Comparison of ENCODE assay signal across 14 cellular contexts in genomic region chr17:7176107-7176851, GRCh38. TPM values are rescaled to one million over a fixed set of nuclear protein-coding genes. Genes with fewer than 3 reads are reported as not detected.
A peak's percentile ranks its signal among the peaks of the same experiment; 100 is the strongest.
DNase-seq lines count a peak whose midpoint lies in the region; ATAC-seq, FAIRE-seq and TF ChIP-seq lines count a peak whose summit lies in the region.
"Had no signal": no experiment of that assay in that cellular context is flagged by ENCODE, and none has a peak within 500 bp of the region (broad histone marks: within the 10 kb centered on the region; RNA-seq: fewer than 3 reads in every experiment).

No MANE protein-coding gene starts in this region.

- H3K9me3 ChIP-seq in HEK293 (ENCODE audit: control insufficient read depth, insufficient read depth, low read depth, low read length) (no peaks in the 10 kb centered on the region), HepG2 (ENCODE audit: low read length) (no peaks in the 10 kb centered on the region), trophoblast cell (ENCODE audit: insufficient read depth, low read depth, low read length) (peaks cover 9% of the 10 kb centered on the region), sigmoid colon (no peaks in the 10 kb centered on the region)

- POLR2A ChIA-PET in HEK293 (lab: Yijun Ruan, JAX) (interaction anchor here (2.0 kb wide), 1 partner anchor 130 kb away, joined by 14 read pairs; no protein-coding TSS in a partner anchor), HepG2 (lab: Yijun Ruan, JAX) (interaction anchor here (1.2 to 4.4 kb wide), 9 partner anchors 8 to 130 kb away, joined by 4 to 76 read pairs (median 25); partner anchors contain the start of genes ACADVL and DLG4)

- H3K9me3 Mint-ChIP-seq in chondrocyte (ENCODE audit: low read depth) (no peaks in the 10 kb centered on the region), HFFc6 (no peaks in the 10 kb centered on the region)

- no peak overlapping the region for H3K4ac ChIP-seq in trophoblast cell (ENCODE audit: low read depth, low read length)

- H3K4me1 ChIP-seq in HEK293 (ENCODE audit: control insufficient read depth, insufficient read depth, low read length) (peaks cover 8% of the 10 kb centered on the region), HepG2 (ENCODE audit: insufficient read depth, low read length) (peaks cover 56% of the 10 kb centered on the region), trophoblast cell (ENCODE audit: control insufficient read depth in 1 of 2, insufficient read depth in 2 of 2, low read length in 2 of 2) (peaks cover 4 to 15% of the 10 kb centered on the region in 2 experiments), sigmoid colon (peaks cover 0 to 18% (median 16%) of the 10 kb centered on the region in 4 donors)

- peak overlapping the region; percentile 0 for H3K23ac ChIP-seq in trophoblast cell (ENCODE audit: low read length)

- H2BK5ac ChIP-seq in trophoblast cell (ENCODE audit: low read depth, low read length, poor library complexity) = no peak overlapping the region

- H3K27me3 Mint-ChIP-seq in chondrocyte (ENCODE audit: low read depth) = no peaks in the 10 kb centered on the region
- H3K27me3 Mint-ChIP-seq in HFFc6 (ENCODE audit: insufficient read depth) = peaks cover 17% of the 10 kb centered on the region

- H3K27me3 ChIP-seq in HepG2 (ENCODE audit: control insufficient read depth in 1 of 2, insufficient read depth in 2 of 2, low read length in 2 of 2) (no peaks in the 10 kb centered on the region; a peak in 1 of 5 replicates), trophoblast cell (ENCODE audit: insufficient read depth, low read length) (no peaks in the 10 kb centered on the region), sigmoid colon (peaks cover 0 to 50% (median 26%) of the 10 kb centered on the region in 3 donors)

- peak overlapping the region; percentile 96 for H3K9ac ChIP-seq in HepG2 (ENCODE audit: insufficient read depth, low read depth, low read length)
- no peak overlapping the region for H3K9ac ChIP-seq in trophoblast cell (ENCODE audit: low read length)

- no peak overlapping the region for H2AK5ac ChIP-seq in trophoblast cell (ENCODE audit: low read length)

- H2BK120ac ChIP-seq in trophoblast cell (ENCODE audit: insufficient read depth, low read length, poor library complexity) = no peak overlapping the region

- CTCF ChIA-PET in HEK293 (lab: Yijun Ruan, JAX) (interaction anchor here (0.6 to 2.6 kb wide), 15 partner anchors 8 to 763 kb away, joined by 3 to 50 read pairs (median 9); partner anchors contain the start of gene SLC16A11), HepG2 (lab: Yijun Ruan, JAX; ENCODE audit: low intra/inter-chr PET ratio, low total read pairs) (interaction anchor here (1.5 kb wide), 1 partner anchor 10 kb away, joined by 4 read pairs; no protein-coding TSS in a partner anchor)

- 85% methylated on average over 1 of the region's 1 CpG for WGBS in HepG2 (ENCODE audit: low lambda C conversion rate)
- 100% methylated on average over 1 of the region's 1 CpG for WGBS in trophoblast cell (ENCODE audit: extremely low coverage, insufficient coverage, insufficient read length)
- 85 to 88% methylated on average over 1 of the region's 1 CpG for WGBS in sigmoid colon, 2 donors

- ATAC-seq in HepG2 = no peak
- ATAC-seq: PC-3 had no signal

- H3K27ac ChIP-seq in HEK293 (ENCODE audit: extremely low read depth, low read depth, low read length) (no peak overlapping the region), HepG2 (ENCODE audit: extremely low read length, insufficient read depth, low read length) (peak overlapping the region; percentile 60), trophoblast cell (ENCODE audit: low read depth, low read length) (no peak overlapping the region), sigmoid colon (no peak overlapping the region)

- H3K27ac Mint-ChIP-seq in chondrocyte (ENCODE audit: unreplicated experiment) (no peak overlapping the region), HFFc6 (no peak overlapping the region)

- H4K20me1 ChIP-seq in HepG2 (ENCODE audit: insufficient read depth, low read length) = peaks cover 39% of the 10 kb centered on the region

- no peak overlapping the region for H4K8ac ChIP-seq in trophoblast cell (ENCODE audit: low read depth, low read length)

- no peak overlapping the region for H3K14ac ChIP-seq in trophoblast cell (ENCODE audit: low read length)

- H3K4me1 Mint-ChIP-seq in chondrocyte (ENCODE audit: low read depth) (peaks cover under 1% of the 10 kb centered on the region), HFFc6 (ENCODE audit: low read depth) (peaks cover 2% of the 10 kb centered on the region; the same call in 1 of the 2 replicates)

- BruUV-seq in HepG2 (replicated peaks; lab: Mats Ljungman, UMichigan) = no TSS peak

- H3K4me3 Mint-ChIP-seq in chondrocyte (ENCODE audit: unreplicated experiment) (no peak overlapping the region), HFFc6 (no peak overlapping the region)

- DNase-seq in chondrocyte (ENCODE audit: low spot score) = peak; percentile 2
- DNase-seq in HepG2 (ENCODE audit: low spot score) = no peak
- DNase-seq in trophoblast cell = no peak
- DNase-seq in dedifferentiated amniotic fluid mesenchymal stem cell (ENCODE audit: extremely low spot score) = no peak
- DNase-seq in sigmoid colon = no peak
- DNase-seq in NOMO-1 treated with DMSO at 0.1 percent for 48 hours (lab: John Stamatoyannopoulos, UW; ENCODE audit: unreplicated experiment) = no peak
- DNase-seq in HFFc6 = no peak
- DNase-seq: DMS 273 treated with DMSO at 0.1 percent for 48 hours, KBM-7, NCI-H1048, NCI-H226, PC-3 had no signal

- no peak overlapping the region for H3K18ac ChIP-seq in trophoblast cell (ENCODE audit: low read length)

- H3K4me2 ChIP-seq in HepG2 (ENCODE audit: low read depth, low read length) (peak overlapping the region; percentile 92), trophoblast cell (ENCODE audit: low read length) (no peak overlapping the region)

- peaks cover 47% of the 10 kb centered on the region for H3K79me2 ChIP-seq in HepG2 (ENCODE audit: insufficient read depth, low read length)
- peaks cover 2% of the 10 kb centered on the region for H3K79me2 ChIP-seq in trophoblast cell (ENCODE audit: control insufficient read depth, insufficient read depth, low read length, poor library complexity)

- H2BK12ac ChIP-seq in trophoblast cell (ENCODE audit: low read length) = no peak overlapping the region

- no peak overlapping the region for H4K91ac ChIP-seq in trophoblast cell (ENCODE audit: low read depth, low read length)

- H3K36me3 ChIP-seq in HEK293 (ENCODE audit: control insufficient read depth in 2 of 2, insufficient read depth in 1 of 2, low read length in 2 of 2) = no peaks in the 10 kb centered on the region; a peak in 1 of 3 replicates
- H3K36me3 ChIP-seq in HepG2 (replicated peaks in 1 of 2; ENCODE audit: control insufficient read depth in 1 of 2, insufficient read depth in 2 of 2, low read length in 2 of 2) = peaks cover 17 to 37% of the 10 kb centered on the region in 2 experiments
- H3K36me3 ChIP-seq in trophoblast cell (ENCODE audit: control insufficient read depth in 1 of 2, insufficient read depth in 2 of 2, low read length in 2 of 2) = no peaks in the 10 kb centered on the region
- no peaks in the 10 kb centered on the region for H3K36me3 ChIP-seq in sigmoid colon

- TF ChIP-seq POLR2A in HepG2 (IDR thresholded peaks at IDR 0.05; ENCODE audit: insufficient read depth in 1 of 2, low read depth in 2 of 2, low read length in 2 of 2) (peak in 1 of 2 experiments; percentile 14; a peak in 2 of 4 replicates), sigmoid colon (IDR thresholded peaks at IDR 0.05) (no peak)

- TF ChIP-seq RAD21 in HepG2 (CRISPR knock-in tag; IDR thresholded peaks at IDR 0.05) = no peak

- H3K79me1 ChIP-seq in trophoblast cell (ENCODE audit: low read length) = peaks cover 8% of the 10 kb centered on the region

- FAIRE-seq in HepG2 (lab: Jason Lieb, UNC) = peak; percentile 8

- TF ChIP-seq EP300 in HepG2 (IDR thresholded peaks at IDR 0.05; ENCODE audit: low read depth in 2 of 2, low read length in 2 of 2) (no peak), HepG2 (CRISPR knock-in tag; IDR thresholded peaks at IDR 0.05; ENCODE audit: borderline replicate concordance) (no peak), sigmoid colon (IDR thresholded peaks at IDR 0.05) (no peak)

- no peak for TF ChIP-seq CTCF in HEK293 (tag by site-specific recombination; IDR thresholded peaks at IDR 0.05)
- no peak for TF ChIP-seq CTCF in chondrocyte (IDR thresholded peaks at IDR 0.05)
- no peak for TF ChIP-seq CTCF in HepG2 (CRISPR knock-in tag; IDR thresholded peaks at IDR 0.05)
- no peak for TF ChIP-seq CTCF in sigmoid colon (IDR thresholded peaks at IDR 0.05)
- no peak for TF ChIP-seq CTCF in HFFc6 (IDR thresholded peaks at IDR 0.05)

- no peak overlapping the region for H3K4me3 ChIP-seq in HEK293 (ENCODE audit: low read depth, low read length)
- H3K4me3 ChIP-seq in HepG2 (replicated peaks in 1 of 3; ENCODE audit: insufficient read depth in 1 of 3, low read depth in 2 of 3, low read length in 3 of 3) = peak overlapping the region; percentile 43 to 93 (median 84)
- H3K4me3 ChIP-seq in trophoblast cell (ENCODE audit: low read depth, low read length) = no peak overlapping the region
- H3K4me3 ChIP-seq in sigmoid colon = no peak overlapping the region

- in situ Hi-C loops in HepG2 (cut with HindIII; ENCODE audit: extremely low pct_ligation_motif_present, low pct_unique_long_range_greater_than_20kb) = loop anchor here (5.0 kb wide), 1 partner anchor 41 kb away; the partner anchor contains the start of genes ACADVL and DLG4

- intact Hi-C loops in HepG2 (cut with micrococcal nuclease; ENCODE audit: unreplicated experiment) (loop anchor here (5.0 to 10.0 kb wide), 3 partner anchors 36 to 59 kb away; partner anchors contain the start of genes DVL2 and PHF23), sigmoid colon (cut with DNase I) (loop anchor here (2.0 kb wide), 1 partner anchor 123 kb away; no protein-coding TSS in a partner anchor)

- H3K36me3 Mint-ChIP-seq in chondrocyte (ENCODE audit: low read depth) (no peaks in the 10 kb centered on the region), HFFc6 (ENCODE audit: low read depth) (no peaks in the 10 kb centered on the region)

- H4K12ac ChIP-seq in trophoblast cell (ENCODE audit: low read depth, low read length) = no peak overlapping the region

- H2AFZ ChIP-seq in HepG2 (ENCODE audit: low read length) = no peak overlapping the region
- H2AFZ ChIP-seq in trophoblast cell (ENCODE audit: insufficient read depth, low read length, poor library complexity) = no peak overlapping the region

RNA-seq across cellular contexts. Expression of gene ASGR1, which starts 2.9 kb away (rescaled TPM):
- 0.46 to 1.9 TPM (median 0.97 TPM) in 3 replicates for total RNA-seq in chondrocyte
- 156 and 353 TPM in 2 replicates for total RNA-seq in HepG2 (2016; rRNA removed; fragmentation: Illumina TruSeq; extraction: Trizol)
- total RNA-seq in HepG2 (2016; cell fraction: cytosol; rRNA removed; fragmentation: Illumina TruSeq; extraction: Trizol; ENCODE audit: low read depth) = 114 and 140 TPM in 2 replicates
- 143 and 370 TPM in 2 replicates for total RNA-seq in HepG2 (2016; cell fraction: insoluble cytoplasmic fraction; rRNA removed; fragmentation: Illumina TruSeq; extraction: Trizol)
- 141 and 170 TPM in 2 replicates for total RNA-seq in HepG2 (2016; cell fraction: membrane; rRNA removed; fragmentation: Illumina TruSeq; extraction: Trizol)
- 259 and 311 TPM in 2 replicates for total RNA-seq in HepG2 (2016; cell fraction: nucleus; rRNA removed; fragmentation: Illumina TruSeq; extraction: Trizol)
- 796 and 885 TPM in 2 replicates for polyA plus RNA-seq in HepG2 (2011; rRNA removed)
- polyA plus RNA-seq in HepG2 (2011; cell fraction: cytosol; rRNA removed) = 756 and 1,094 TPM in 2 replicates
- polyA plus RNA-seq in HepG2 (2011; cell fraction: nucleus; rRNA removed) = 1,952 and 2,162 TPM in 2 replicates
- 455 and 483 TPM in 2 replicates for polyA plus RNA-seq in HepG2 (2012)
- 105 and 129 TPM in 2 replicates for polyA plus RNA-seq in HepG2 (2016; cell fraction: cytosol; fragmentation: Illumina TruSeq; extraction: Trizol; ENCODE audit: low read depth)
- polyA plus RNA-seq in HepG2 (2016; cell fraction: insoluble cytoplasmic fraction; fragmentation: Illumina TruSeq; extraction: Trizol; ENCODE audit: low read depth) = 167 and 180 TPM in 2 replicates
- polyA plus RNA-seq in HepG2 (2016; cell fraction: membrane; fragmentation: Illumina TruSeq; extraction: Trizol; ENCODE audit: low read depth) = 121 and 143 TPM in 2 replicates
- polyA plus RNA-seq in HepG2 (2016; cell fraction: nucleus; fragmentation: Illumina TruSeq; extraction: Trizol; ENCODE audit: insufficient read depth, low read depth) = 760 and 778 TPM in 2 replicates
- polyA minus RNA-seq in HepG2 (2011; rRNA and poly(A)+ RNA removed; ENCODE audit: low replicate concordance) = 0.19 and 386 TPM in 2 replicates
- 254 and 269 TPM in 2 replicates for polyA minus RNA-seq in HepG2 (2011; cell fraction: cytosol; rRNA and poly(A)+ RNA removed)
- polyA minus RNA-seq in HepG2 (2011; cell fraction: nucleus; rRNA and poly(A)+ RNA removed) = 141 and 153 TPM in 2 replicates
- 5.7 and 5.9 TPM in 2 replicates for polyA plus RNA-seq in trophoblast cell (2013)
- total RNA-seq in sigmoid colon = under 1 TPM in 2 of 4 donors, not detected in 2; 0.36 to 0.55 TPM
- 1 to 10 TPM; 1.7 to 2.4 (median 2.3) TPM for polyA plus RNA-seq in sigmoid colon
- 1 to 10 TPM in 2 of 6 experiments, under 1 TPM in 4; 0.71 to 1.4 (median 0.83) TPM for total RNA-seq in HFFc6 (2021; fragmentation: NEBNext Ultra II Directional; extraction: Animal tissue kit (Norgen Biotek cat#: 25700))
- total RNA-seq: HT-29 had no signal

RNA-seq across cellular contexts. Expression of gene DLG4, which starts 43.4 kb away (rescaled TPM):
- total RNA-seq in chondrocyte (28.3 to 34.4 TPM (median 31.3 TPM) in 3 replicates), HepG2 (2016; rRNA removed; fragmentation: Illumina TruSeq; extraction: Trizol) (0.25 and 0.71 TPM in 2 replicates), sigmoid colon (10 to 100 TPM; 14.6 to 27.4 (median 16.7) TPM)
- total RNA-seq in HepG2 (2016; cell fraction: cytosol; rRNA removed; fragmentation: Illumina TruSeq; extraction: Trizol; ENCODE audit: low read depth) = under 0.01 TPM in 1 of 2 replicates, not detected in the other
- total RNA-seq in HepG2 (2016; cell fraction: insoluble cytoplasmic fraction; rRNA removed; fragmentation: Illumina TruSeq; extraction: Trizol) = 0.40 and 0.69 TPM in 2 replicates
- 0.40 and 0.52 TPM in 2 replicates for total RNA-seq in HepG2 (2016; cell fraction: membrane; rRNA removed; fragmentation: Illumina TruSeq; extraction: Trizol)
- 1.3 and 1.6 TPM in 2 replicates for total RNA-seq in HepG2 (2016; cell fraction: nucleus; rRNA removed; fragmentation: Illumina TruSeq; extraction: Trizol)
- polyA plus RNA-seq in HepG2 (2011; rRNA removed) (3.9 and 4.3 TPM in 2 replicates), sigmoid colon (1 to 10 TPM; 1.6 to 8.3 (median 5.4) TPM)
- 1.1 and 2.0 TPM in 2 replicates for polyA plus RNA-seq in HepG2 (2011; cell fraction: cytosol; rRNA removed)
- 22.1 and 26.3 TPM in 2 replicates for polyA plus RNA-seq in HepG2 (2011; cell fraction: nucleus; rRNA removed)
- polyA plus RNA-seq in HepG2 (2012) = 3.7 and 4.4 TPM in 2 replicates
- 0.18 and 0.33 TPM in 2 replicates for polyA plus RNA-seq in HepG2 (2016; cell fraction: cytosol; fragmentation: Illumina TruSeq; extraction: Trizol; ENCODE audit: low read depth)
- polyA plus RNA-seq in HepG2 (2016; cell fraction: insoluble cytoplasmic fraction; fragmentation: Illumina TruSeq; extraction: Trizol; ENCODE audit: low read depth) = 0.32 and 0.49 TPM in 2 replicates
- 0.53 and 0.70 TPM in 2 replicates for polyA plus RNA-seq in HepG2 (2016; cell fraction: membrane; fragmentation: Illumina TruSeq; extraction: Trizol; ENCODE audit: low read depth)
- 2.4 and 4.5 TPM in 2 replicates for polyA plus RNA-seq in HepG2 (2016; cell fraction: nucleus; fragmentation: Illumina TruSeq; extraction: Trizol; ENCODE audit: insufficient read depth, low read depth)
- polyA minus RNA-seq in HepG2 (2011; rRNA and poly(A)+ RNA removed; ENCODE audit: low replicate concordance) = 3.3 and 3.4 TPM in 2 replicates
- polyA minus RNA-seq in HepG2 (2011; cell fraction: cytosol; rRNA and poly(A)+ RNA removed) = 2.1 and 2.4 TPM in 2 replicates
- 4.0 and 4.2 TPM in 2 replicates for polyA minus RNA-seq in HepG2 (2011; cell fraction: nucleus; rRNA and poly(A)+ RNA removed)
- polyA plus RNA-seq in trophoblast cell (2013) = 14.6 and 15.7 TPM in 2 replicates
- total RNA-seq in HFFc6 (2021; fragmentation: NEBNext Ultra II Directional; extraction: Animal tissue kit (Norgen Biotek cat#: 25700)) = 10 to 100 TPM; 27.8 to 34.3 (median 28.1) TPM

RNA-seq across cellular contexts. Expression of gene ACADVL, which starts 43.5 kb away (rescaled TPM):
- 427 to 584 TPM (median 454 TPM) in 3 replicates for total RNA-seq in chondrocyte
- 106 and 219 TPM in 2 replicates for total RNA-seq in HepG2 (2016; rRNA removed; fragmentation: Illumina TruSeq; extraction: Trizol)
- total RNA-seq in HepG2 (2016; cell fraction: cytosol; rRNA removed; fragmentation: Illumina TruSeq; extraction: Trizol; ENCODE audit: low read depth) = 29.7 and 32.3 TPM in 2 replicates
- 112 and 237 TPM in 2 replicates for total RNA-seq in HepG2 (2016; cell fraction: insoluble cytoplasmic fraction; rRNA removed; fragmentation: Illumina TruSeq; extraction: Trizol)
- total RNA-seq in HepG2 (2016; cell fraction: membrane; rRNA removed; fragmentation: Illumina TruSeq; extraction: Trizol) = 44.6 and 53.4 TPM in 2 replicates
- 207 and 230 TPM in 2 replicates for total RNA-seq in HepG2 (2016; cell fraction: nucleus; rRNA removed; fragmentation: Illumina TruSeq; extraction: Trizol)
- 412 and 521 TPM in 2 replicates for polyA plus RNA-seq in HepG2 (2011; rRNA removed)
- 135 and 196 TPM in 2 replicates for polyA plus RNA-seq in HepG2 (2011; cell fraction: cytosol; rRNA removed)
- 5,199 and 5,548 TPM in 2 replicates for polyA plus RNA-seq in HepG2 (2011; cell fraction: nucleus; rRNA removed)
- polyA plus RNA-seq in HepG2 (2012) = 315 and 441 TPM in 2 replicates
- 17.9 and 19.9 TPM in 2 replicates for polyA plus RNA-seq in HepG2 (2016; cell fraction: cytosol; fragmentation: Illumina TruSeq; extraction: Trizol; ENCODE audit: low read depth)
- 93.8 and 107 TPM in 2 replicates for polyA plus RNA-seq in HepG2 (2016; cell fraction: insoluble cytoplasmic fraction; fragmentation: Illumina TruSeq; extraction: Trizol; ENCODE audit: low read depth)
- 31.9 and 34.8 TPM in 2 replicates for polyA plus RNA-seq in HepG2 (2016; cell fraction: membrane; fragmentation: Illumina TruSeq; extraction: Trizol; ENCODE audit: low read depth)
- polyA plus RNA-seq in HepG2 (2016; cell fraction: nucleus; fragmentation: Illumina TruSeq; extraction: Trizol; ENCODE audit: insufficient read depth, low read depth) = 578 and 583 TPM in 2 replicates
- 253 and 530 TPM in 2 replicates for polyA minus RNA-seq in HepG2 (2011; rRNA and poly(A)+ RNA removed; ENCODE audit: low replicate concordance)
- polyA minus RNA-seq in HepG2 (2011; cell fraction: cytosol; rRNA and poly(A)+ RNA removed) = 79.8 and 87.7 TPM in 2 replicates
- polyA minus RNA-seq in HepG2 (2011; cell fraction: nucleus; rRNA and poly(A)+ RNA removed) = 354 and 373 TPM in 2 replicates
- polyA plus RNA-seq in trophoblast cell (2013) = 491 and 526 TPM in 2 replicates
- 100 to 1,000 TPM; 311 to 569 (median 338) TPM for total RNA-seq in sigmoid colon
- 100 to 1,000 TPM; 211 to 587 (median 491) TPM for polyA plus RNA-seq in sigmoid colon
- 100 to 1,000 TPM; 378 to 463 (median 405) TPM for total RNA-seq in HFFc6 (2021; fragmentation: NEBNext Ultra II Directional; extraction: Animal tissue kit (Norgen Biotek cat#: 25700))

RNA-seq across cellular contexts. Expression of gene DVL2, which starts 58.0 kb away (rescaled TPM):
- total RNA-seq in chondrocyte (58.8 to 65.2 TPM (median 59.5 TPM) in 3 replicates), HepG2 (2016; rRNA removed; fragmentation: Illumina TruSeq; extraction: Trizol) (27.2 and 38.2 TPM in 2 replicates), sigmoid colon (10 to 100 TPM; 36.4 to 56.2 (median 41.8) TPM)
- total RNA-seq in HepG2 (2016; cell fraction: cytosol; rRNA removed; fragmentation: Illumina TruSeq; extraction: Trizol; ENCODE audit: low read depth) = 37.2 and 38.8 TPM in 2 replicates
- 22.7 and 41.3 TPM in 2 replicates for total RNA-seq in HepG2 (2016; cell fraction: insoluble cytoplasmic fraction; rRNA removed; fragmentation: Illumina TruSeq; extraction: Trizol)
- total RNA-seq in HepG2 (2016; cell fraction: membrane; rRNA removed; fragmentation: Illumina TruSeq; extraction: Trizol) = 32.1 and 32.7 TPM in 2 replicates
- total RNA-seq in HepG2 (2016; cell fraction: nucleus; rRNA removed; fragmentation: Illumina TruSeq; extraction: Trizol) = 38.1 and 39.7 TPM in 2 replicates
- polyA plus RNA-seq in HepG2 (2011; rRNA removed) (5.7 and 7.0 TPM in 2 replicates), sigmoid colon (10 to 100 TPM; 12.0 to 30.7 (median 13.2) TPM)
- 4.7 and 6.4 TPM in 2 replicates for polyA plus RNA-seq in HepG2 (2011; cell fraction: cytosol; rRNA removed)
- 29.2 and 36.2 TPM in 2 replicates for polyA plus RNA-seq in HepG2 (2011; cell fraction: nucleus; rRNA removed)
- polyA plus RNA-seq in HepG2 (2012) = 20.0 and 24.6 TPM in 2 replicates
- 11.1 and 12.5 TPM in 2 replicates for polyA plus RNA-seq in HepG2 (2016; cell fraction: cytosol; fragmentation: Illumina TruSeq; extraction: Trizol; ENCODE audit: low read depth)
- polyA plus RNA-seq in HepG2 (2016; cell fraction: insoluble cytoplasmic fraction; fragmentation: Illumina TruSeq; extraction: Trizol; ENCODE audit: low read depth) = 22.5 and 26.2 TPM in 2 replicates
- polyA plus RNA-seq in HepG2 (2016; cell fraction: membrane; fragmentation: Illumina TruSeq; extraction: Trizol; ENCODE audit: low read depth) = 18.3 and 21.6 TPM in 2 replicates
- 51.6 and 51.8 TPM in 2 replicates for polyA plus RNA-seq in HepG2 (2016; cell fraction: nucleus; fragmentation: Illumina TruSeq; extraction: Trizol; ENCODE audit: insufficient read depth, low read depth)
- polyA minus RNA-seq in HepG2 (2011; rRNA and poly(A)+ RNA removed; ENCODE audit: low replicate concordance) = 35.3 and 40.5 TPM in 2 replicates
- polyA minus RNA-seq in HepG2 (2011; cell fraction: cytosol; rRNA and poly(A)+ RNA removed) = 10.3 and 10.8 TPM in 2 replicates
- polyA minus RNA-seq in HepG2 (2011; cell fraction: nucleus; rRNA and poly(A)+ RNA removed) = 33.6 and 37.0 TPM in 2 replicates
- 34.2 and 34.4 TPM in 2 replicates for polyA plus RNA-seq in trophoblast cell (2013)
- total RNA-seq in HFFc6 (2021; fragmentation: NEBNext Ultra II Directional; extraction: Animal tissue kit (Norgen Biotek cat#: 25700)) = 10 to 100 TPM; 24.9 to 29.1 (median 27.0) TPM

Comparison
In these comparisons a context has a peak if more than half of its experiments do, and no peak if none do; other contexts are left out.
1. H3K4me3 ChIP-seq: peak in HepG2 (3 of 3); none in HEK293 (single experiment), trophoblast cell (single experiment) and sigmoid colon (0 of 4).
2. RNA of gene ASGR1, which starts 2.9 kb away (total RNA-seq): 114 to 370 TPM in HepG2; 0.46 to 1.9 TPM in chondrocyte, 0.71 to 1.4 TPM in HFFc6 and 0.36 to 0.55 TPM in sigmoid colon; every median in the first group is over 10 times any median in the second.
3. RNA of gene DLG4, which starts 43.4 kb away (total RNA-seq): 27.8 to 34.3 TPM in HFFc6, 28.3 to 34.4 TPM in chondrocyte and 14.6 to 27.4 TPM in sigmoid colon; under 0.01 to 1.6 TPM in HepG2; every median in the first group is over 4 times any median in the second.
4. Of the 63 proteins assayed by ChIP-seq in both HepG2 and HEK293: peak only in HepG2: HOXA7 and SP2; only in HEK293: GLI4, SALL2, ZBTB10, ZBTB7A, ZNF530 and ZNF670; in both: none; in neither: 55.